ENCODE assay signal across 29 cellular contexts in the genomic region with DNA sequence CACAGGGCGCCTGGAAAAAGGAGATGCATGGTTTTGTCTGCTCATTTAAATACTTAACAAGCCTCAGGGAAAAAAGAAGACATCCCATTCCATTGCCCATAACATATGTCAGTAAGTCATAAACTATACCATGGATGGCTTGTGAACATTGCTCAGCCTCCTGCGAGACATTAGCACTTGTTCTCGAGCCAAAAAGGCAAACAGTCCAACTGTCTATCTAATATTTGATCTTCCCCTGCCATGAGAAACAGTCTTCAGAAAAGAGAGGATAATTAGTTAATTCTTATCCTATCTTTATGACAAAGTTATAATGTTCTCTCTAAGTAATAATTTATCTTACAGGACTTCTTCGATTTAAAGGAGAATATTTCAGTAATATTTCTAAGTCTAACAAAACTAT.
"Had no signal": no experiment of that assay in that cellular context is flagged by ENCODE, and none has a peak within 500 bp of the region (broad histone marks: within the 10 kb centered on the region; RNA-seq: fewer than 3 reads in every experiment).

No MANE protein-coding gene starts in this region.

- H3K27me3 ChIP-seq: ascending aorta, cardiac muscle cell, SJSA1 had no signal

- ATAC-seq: activated CD8-positive, alpha-beta memory T cell treated with anti-CD3 and anti-CD28 coated beads, Interleukin-2, amount 10 ng/mL, durations not matched to agents 7 days and 5 days; activated T-cell treated with anti-CD3 and anti-CD28 coated beads, Interleukin-2, amount 50 U/mL, for 72 hours; activated T-helper 17 cell treated with anti-CD3 and anti-CD28 coated beads, Interleukin-2, amount 50 U/mL, for 72 hours; Panc1 had no signal

- H3K9me3 Mint-ChIP-seq: activated CD4-positive, alpha-beta memory T cell treated with anti-CD3 and anti-CD28 coated beads, Interleukin-2, amount 10 ng/mL, durations not matched to agents 7 days and 5 days; activated naive CD8-positive, alpha-beta T cell treated with anti-CD3 and anti-CD28 coated beads for 36 hours; activated T-cell treated with anti-CD3 and anti-CD28 coated beads, Interleukin-2, amount 50 U/mL, for 72 hours; activated T-helper 17 cell treated with anti-CD3 and anti-CD28 coated beads, Interleukin-2, amount 50 U/mL, for 72 hours had no signal

- H3K36me3 ChIP-seq: ascending aorta, cardiac muscle cell, SJSA1, WERI-Rb-1 had no signal

- H3K4me3 ChIP-seq: ascending aorta, cardiac muscle cell, SJSA1 had no signal

- H3K4me1 ChIP-seq: ascending aorta, SJSA1 had no signal

- H3K9me3 ChIP-seq: ascending aorta, SJSA1 had no signal

- H3K27ac Mint-ChIP-seq: activated CD4-positive, alpha-beta memory T cell treated with anti-CD3 and anti-CD28 coated beads, Interleukin-2, amount 10 ng/mL, durations not matched to agents 7 days and 5 days; activated CD8-positive, alpha-beta memory T cell treated with anti-CD3 and anti-CD28 coated beads, Interleukin-2, amount 10 ng/mL, durations not matched to agents 7 days and 5 days; activated naive CD8-positive, alpha-beta T cell treated with anti-CD3 and anti-CD28 coated beads for 36 hours; activated T-cell treated with anti-CD3 and anti-CD28 coated beads, Interleukin-2, amount 50 U/mL, for 72 hours; activated T-helper 17 cell treated with anti-CD3 and anti-CD28 coated beads, Interleukin-2, amount 50 U/mL, for 72 hours had no signal

- DNase-seq: activated CD4-positive, alpha-beta memory T cell treated with anti-CD3 and anti-CD28 coated beads, Interleukin-2, amount 10 ng/mL, durations not matched to agents 7 days and 5 days; activated CD4-positive, alpha-beta T cell treated with anti-CD3 and anti-CD28 coated beads for 1 hour; activated CD4-positive, alpha-beta T cell treated with anti-CD3 and anti-CD28 coated beads for 48 hours; activated CD4-positive, CD25-positive, alpha-beta regulatory T cell; activated CD8-positive, alpha-beta memory T cell treated with anti-CD3 and anti-CD28 coated beads for 24 hours; activated CD8-positive, alpha-beta memory T cell treated with anti-CD3 and anti-CD28 coated beads, Interleukin-2, amount 10 ng/mL, durations not matched to agents 7 days and 5 days; activated CD8-positive, alpha-beta memory T cell treated with anti-CD3 and anti-CD28 coated beads, Interleukin-2, amount 50 U/mL, for 48 hours; activated effector memory CD4-positive, alpha-beta T cell treated with anti-CD3 and anti-CD28 coated beads, Interleukin-2, amount 50 U/mL, for 16 hours; activated naive CD4-positive, alpha-beta T cell; activated naive CD4-positive, alpha-beta T cell treated with anti-CD3 and anti-CD28 coated beads, Interleukin-2, amount 50 U/mL, for 16 hours; activated naive CD8-positive, alpha-beta T cell treated with anti-CD3 and anti-CD28 coated beads for 36 hours; activated T-cell treated with anti-CD3 and anti-CD28 coated beads, Interleukin-2, amount 50 U/mL, for 72 hours; amygdala; NCI-H1092 treated with DMSO at 0.1 percent for 48 hours; NCI-H1417; NCI-H146; NCI-H1930; NCI-H2081 treated with DMSO at 0.1 percent for 48 hours; NCI-H2227 treated with DMSO at 0.1 percent for 48 hours; NCI-H524; SHP77; T1000; WERI-Rb-1 had no signal

- H3K27me3 Mint-ChIP-seq: activated CD4-positive, alpha-beta memory T cell treated with anti-CD3 and anti-CD28 coated beads, Interleukin-2, amount 10 ng/mL, durations not matched to agents 7 days and 5 days; activated CD8-positive, alpha-beta memory T cell treated with anti-CD3 and anti-CD28 coated beads, Interleukin-2, amount 10 ng/mL, durations not matched to agents 7 days and 5 days; activated naive CD8-positive, alpha-beta T cell treated with anti-CD3 and anti-CD28 coated beads for 36 hours; activated T-helper 17 cell treated with anti-CD3 and anti-CD28 coated beads, Interleukin-2, amount 50 U/mL, for 72 hours; central memory CD8-positive, alpha-beta T cell had no signal

- H3K36me3 Mint-ChIP-seq: activated CD8-positive, alpha-beta memory T cell treated with anti-CD3 and anti-CD28 coated beads, Interleukin-2, amount 10 ng/mL, durations not matched to agents 7 days and 5 days; activated naive CD8-positive, alpha-beta T cell treated with anti-CD3 and anti-CD28 coated beads for 36 hours had no signal

- H3K4me1 Mint-ChIP-seq: activated CD4-positive, alpha-beta memory T cell treated with anti-CD3 and anti-CD28 coated beads, Interleukin-2, amount 10 ng/mL, durations not matched to agents 7 days and 5 days; activated CD8-positive, alpha-beta memory T cell treated with anti-CD3 and anti-CD28 coated beads, Interleukin-2, amount 10 ng/mL, durations not matched to agents 7 days and 5 days; activated naive CD8-positive, alpha-beta T cell treated with anti-CD3 and anti-CD28 coated beads for 36 hours; activated T-helper 17 cell treated with anti-CD3 and anti-CD28 coated beads, Interleukin-2, amount 50 U/mL, for 72 hours; central memory CD8-positive, alpha-beta T cell had no signal

- H3K4me3 Mint-ChIP-seq: activated CD4-positive, alpha-beta memory T cell treated with anti-CD3 and anti-CD28 coated beads, Interleukin-2, amount 10 ng/mL, durations not matched to agents 7 days and 5 days; activated CD8-positive, alpha-beta memory T cell treated with anti-CD3 and anti-CD28 coated beads, Interleukin-2, amount 10 ng/mL, durations not matched to agents 7 days and 5 days; activated naive CD8-positive, alpha-beta T cell treated with anti-CD3 and anti-CD28 coated beads for 36 hours; activated T-cell treated with anti-CD3 and anti-CD28 coated beads, Interleukin-2, amount 50 U/mL, for 72 hours; activated T-helper 17 cell treated with anti-CD3 and anti-CD28 coated beads, Interleukin-2, amount 50 U/mL, for 72 hours; central memory CD8-positive, alpha-beta T cell had no signal

- H3K27ac ChIP-seq: ascending aorta, cardiac muscle cell, SJSA1, WERI-Rb-1 had no signal
